In genomic region chr12:56810918-56811317, GRCh38 we compare ENCODE assay signal across 30 cellular contexts. TPM values are rescaled to one million over a fixed set of nuclear protein-coding genes. Genes with fewer than 3 reads are reported as not detected.
"Had no signal": no experiment of that assay in that cellular context is flagged by ENCODE, and none has a peak within 500 bp of the region (broad histone marks: within the 10 kb centered on the region; RNA-seq: fewer than 3 reads in every experiment).

No MANE protein-coding gene starts in this region.

- H3K36me3 ChIP-seq: colonic mucosa, esophagus muscularis mucosa, esophagus squamous epithelium, gastrocnemius medialis, gastroesophageal sphincter, heart left ventricle, heart right ventricle had no signal

- FAIRE-seq: endometrium, endothelial cell of umbilical vein, frontal cortex had no signal

- H3K27ac ChIP-seq: colonic mucosa, coronary artery, dorsolateral prefrontal cortex, epithelial cell of prostate, esophagus muscularis mucosa, esophagus squamous epithelium, foreskin keratinocyte, gastrocnemius medialis, gastroesophageal sphincter, heart left ventricle, heart right ventricle, hepatocyte had no signal

- H3K4me1 Mint-ChIP-seq: endodermal cell had no signal

- H3K27ac Mint-ChIP-seq: dendritic cell treated with granulocyte-macrophage colony-stimulating factor and Interleukin-4, amounts not matched to agents 40 ng/mL and 50 ng/mL, for 4 days; effector memory CD8-positive, alpha-beta T cell; endodermal cell had no signal

- H3K4me2 ChIP-seq: hepatocyte had no signal

- H3K27me3 ChIP-seq: colonic mucosa, dorsolateral prefrontal cortex, esophagus muscularis mucosa, esophagus squamous epithelium, foreskin keratinocyte, gastrocnemius medialis, gastroesophageal sphincter, heart left ventricle, hepatocyte had no signal

- H3K4me3 Mint-ChIP-seq: dendritic cell treated with granulocyte-macrophage colony-stimulating factor and Interleukin-4, amounts not matched to agents 40 ng/mL and 50 ng/mL, for 4 days; effector memory CD8-positive, alpha-beta T cell; endodermal cell had no signal

- H2AFZ ChIP-seq: hepatocyte had no signal

- H3K4me3 ChIP-seq: colonic mucosa, coronary artery, dorsolateral prefrontal cortex, esophagus muscularis mucosa, esophagus squamous epithelium, gastrocnemius medialis, gastroesophageal sphincter, heart left ventricle, heart right ventricle, hepatocyte had no signal

- H3K4me1 ChIP-seq: colonic mucosa, esophagus muscularis mucosa, esophagus squamous epithelium, foreskin keratinocyte, gastrocnemius medialis, gastroesophageal sphincter, heart left ventricle, heart right ventricle had no signal

- H3K79me2 ChIP-seq: hepatocyte had no signal

- DNase-seq: colonic mucosa; cortex of kidney; dermis blood vessel endothelial cell; dorsolateral prefrontal cortex; effector CD4-positive, alpha-beta T cell; effector CD8-positive, alpha-beta T cell; effector memory CD4-positive, alpha-beta T cell; effector memory CD8-positive, alpha-beta T cell; endodermal cell; erythroblast; esophagus squamous epithelium; foreskin fibroblast; foreskin keratinocyte; foreskin melanocyte; gastrocnemius medialis; glutamatergic neuron; head of caudate nucleus; heart left ventricle; heart right ventricle had no signal

- ATAC-seq: effector memory CD8-positive, alpha-beta T cell; esophagus mucosa; foreskin keratinocyte; gastrocnemius medialis; gastroesophageal sphincter; heart left ventricle; heart right ventricle had no signal

RNA-seq across cellular contexts. Expression of gene HSD17B6, which starts 47.8 kb away (rescaled TPM):
- total RNA-seq: dermis blood vessel endothelial cell, endothelial cell of umbilical vein, glomerular endothelial cell had no signal
